Comparison of ENCODE assay signal across 23 cellular contexts in the genomic region with DNA sequence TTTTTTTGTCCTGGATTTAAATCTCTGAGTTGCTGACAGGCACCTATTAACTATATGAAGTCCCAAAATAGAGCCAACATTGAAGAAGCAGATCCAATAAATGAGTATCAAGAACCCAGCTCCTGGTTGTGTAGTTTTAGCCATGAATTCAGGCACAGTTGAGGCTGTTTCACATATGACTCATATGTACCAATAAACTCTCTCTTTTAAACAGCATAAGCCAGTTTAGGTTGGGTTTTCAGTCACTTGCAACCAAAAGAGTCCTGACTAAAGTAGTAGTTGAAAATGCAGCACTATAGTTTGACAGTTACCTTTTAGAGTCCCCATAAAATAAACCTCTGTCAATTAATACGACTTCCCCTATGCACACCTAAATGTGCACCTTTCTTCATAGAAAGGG.
DNase-seq lines count a peak whose midpoint lies in the region; ATAC-seq, FAIRE-seq and TF ChIP-seq lines count a peak whose summit lies in the region.
"Had no signal": no experiment of that assay in that cellular context is flagged by ENCODE, and none has a peak within 500 bp of the region (broad histone marks: within the 10 kb centered on the region; RNA-seq: fewer than 3 reads in every experiment).

No MANE protein-coding gene starts in this region.

- H4K20me1 ChIP-seq in GM12878 (ENCODE audit: control insufficient read depth, insufficient read depth) = no peaks in the 10 kb centered on the region

- no peaks in the 10 kb centered on the region for H3K4me1 Mint-ChIP-seq in activated naive CD8-positive, alpha-beta T cell treated with anti-CD3 and anti-CD28 coated beads, Interleukin-2, amount 50 U/mL, for 24 hours
- H3K4me1 Mint-ChIP-seq: CD4-positive, CD25-positive, alpha-beta regulatory T cell; CD8-positive, alpha-beta memory T cell had no signal

- in situ Hi-C loops in GM12878 (cut with MboI) = no loop called here

- RAD21 ChIA-PET in GM12878 (lab: Charles Lee; ENCODE audit: unreplicated experiment) = no interaction called here

- no peaks in the 10 kb centered on the region for H3K36me3 Mint-ChIP-seq in activated naive CD8-positive, alpha-beta T cell treated with anti-CD3 and anti-CD28 coated beads, Interleukin-2, amount 50 U/mL, for 24 hours (ENCODE audit: low read depth)
- H3K36me3 Mint-ChIP-seq: CD4-positive, CD25-positive, alpha-beta regulatory T cell had no signal

- peaks cover 5% of the 10 kb centered on the region for H3K27me3 Mint-ChIP-seq in activated naive CD8-positive, alpha-beta T cell treated with anti-CD3 and anti-CD28 coated beads, Interleukin-2, amount 50 U/mL, for 24 hours
- H3K27me3 Mint-ChIP-seq: CD4-positive, CD25-positive, alpha-beta regulatory T cell; CD8-positive, alpha-beta memory T cell had no signal

- TF ChIP-seq RAD21 in GM12878 (IDR thresholded peaks at IDR 0.05; ENCODE audit: insufficient read depth, low read depth, low read length) = no peak

- no peak overlapping the region for H2AFZ ChIP-seq in GM12878 (ENCODE audit: control insufficient read depth, low read depth, low read length)

- ATAC-seq in GM18858 (IDR thresholded peaks at IDR 0.05; ENCODE audit: unreplicated experiment) (peak; percentile 25), GM18868 (IDR thresholded peaks at IDR 0.05; ENCODE audit: unreplicated experiment) (peak; percentile 35), HG03520 (IDR thresholded peaks at IDR 0.05; ENCODE audit: unreplicated experiment) (peak; percentile 33), GM12878 (peak; percentile 20), aorta (ENCODE audit: low FRiP score) (no peak)
- no peak for ATAC-seq in activated naive CD8-positive, alpha-beta T cell treated with anti-CD3 and anti-CD28 coated beads, Interleukin-2, amount 50 U/mL, for 24 hours
- ATAC-seq: K562 had no signal

- BruUV-seq in GM12878 (replicated peaks; lab: Mats Ljungman, UMichigan) = no TSS peak

- no peaks in the 10 kb centered on the region for H3K79me2 ChIP-seq in GM12878 (ENCODE audit: control insufficient read depth, insufficient read depth, low read length)

- no peak for FAIRE-seq in GM12878 (lab: Jason Lieb, UNC)
- FAIRE-seq: A204.1, G401.6, GM12892, GM18507, H54, K562 had no signal

- no peak overlapping the region for H3K4me2 ChIP-seq in GM12878 (ENCODE audit: control insufficient read depth, insufficient read depth)

- H3K27ac Mint-ChIP-seq in activated naive CD8-positive, alpha-beta T cell treated with anti-CD3 and anti-CD28 coated beads, Interleukin-2, amount 50 U/mL, for 24 hours = no peak overlapping the region
- H3K27ac Mint-ChIP-seq: CD4-positive, CD25-positive, alpha-beta regulatory T cell; CD8-positive, alpha-beta memory T cell had no signal

- DNase-seq in GM12878 (ENCODE audit: low read depth, low spot score) = no peak
- no peak for DNase-seq in activated naive CD8-positive, alpha-beta T cell treated with anti-CD3 and anti-CD28 coated beads, Interleukin-2, amount 50 U/mL, for 24 hours
- DNase-seq in aorta = no peak
- no peak for DNase-seq in NCI-H510A treated with DMSO at 0.1 percent for 48 hours (lab: John Stamatoyannopoulos, UW)
- DNase-seq in NCI-H1694 treated with DMSO at 0.1 percent for 48 hours (lab: John Stamatoyannopoulos, UW) = no peak
- DNase-seq: ACHN; BE2C; C1 segment of cervical spinal cord; CD4-positive, CD25-positive, alpha-beta regulatory T cell; CD8-positive, alpha-beta memory T cell; COR-L47; DMS 273 treated with DMSO at 0.1 percent for 48 hours; HCEC 1CT; IMR-90 had no signal

- TF ChIP-seq CTCF in GM12878 (IDR thresholded peaks at IDR 0.05 in 2 of 3, conservative IDR thresholded peaks at IDR 0.05 in 1 of 3; ENCODE audit: control insufficient read depth in 2 of 3, extremely low read depth in 1 of 3, insufficient read depth in 1 of 3, low read depth in 3 of 3, low read length in 3 of 3) = no peak

- intact Hi-C loops in GM12878 (cut with micrococcal nuclease; ENCODE audit: unreplicated experiment) (no loop called here), aorta (cut with DNase I) (no loop called here)

- H3K4me3 ChIP-seq in GM12878 (no peak overlapping the region), aorta (ENCODE audit: low read length in 2 of 2) (no peak overlapping the region)
- H3K4me3 ChIP-seq: K562 had no signal

- POLR2A ChIA-PET in GM12878 (lab: Charles Lee) = no interaction called here

- H3K4me1 ChIP-seq in GM12878 (ENCODE audit: control insufficient read depth, insufficient read depth, low read length) (peaks cover 4% of the 10 kb centered on the region; the same call in 1 of the 2 replicates), aorta (ENCODE audit: control insufficient read depth in 1 of 2, insufficient read depth in 2 of 2, low read length in 2 of 2) (peaks cover 4% of the 10 kb centered on the region in 2 donors)
- H3K4me1 ChIP-seq: BE2C had no signal

- TF ChIP-seq POLR2A in GM12878 (IDR thresholded peaks at IDR 0.05; ENCODE audit: low read depth, low read length) = no peak

- 0% methylated on average over 1 of the region's 1 CpG for WGBS in GM12878 (ENCODE audit: insufficient coverage, insufficient replicate concordance, low lambda C conversion rate, missing lambda C conversion rate)
- WGBS in aorta, 2 donors = 88 to 93% methylated on average over 1 of the region's 1 CpG

- H3K4me3 Mint-ChIP-seq in activated naive CD8-positive, alpha-beta T cell treated with anti-CD3 and anti-CD28 coated beads, Interleukin-2, amount 50 U/mL, for 24 hours = no peak overlapping the region
- H3K4me3 Mint-ChIP-seq: CD4-positive, CD25-positive, alpha-beta regulatory T cell; CD8-positive, alpha-beta memory T cell had no signal

- H3K9ac ChIP-seq in GM12878 (ENCODE audit: control insufficient read depth, insufficient read depth, low read length) = no peak overlapping the region

- CTCF ChIA-PET in GM12878 (lab: Yijun Ruan, JAX) = no interaction called here

- SMC1A ChIA-PET in GM12878 (lab: Charles Lee; ENCODE audit: uncharacterized antibody, unreplicated experiment) = no interaction called here

- H3K27me3 ChIP-seq in GM12878 (replicated peaks in 1 of 2; ENCODE audit: control insufficient read depth in 2 of 2, insufficient read depth in 2 of 2, low read length in 1 of 2) = no peaks in the 10 kb centered on the region
- peaks cover 0 to 1% of the 10 kb centered on the region in 2 donors for H3K27me3 ChIP-seq in aorta (ENCODE audit: control insufficient read depth in 1 of 2, insufficient read depth in 2 of 2, low read length in 1 of 2)
- H3K27me3 ChIP-seq: BE2C had no signal

- H3K27ac ChIP-seq in GM12878 (ENCODE audit: control insufficient read depth, insufficient read depth) (no peak overlapping the region), aorta (ENCODE audit: low read depth in 1 of 2, low read length in 2 of 2) (no peak overlapping the region)

- H3K36me3 ChIP-seq in GM12878 (ENCODE audit: control insufficient read depth in 2 of 2, insufficient read depth in 2 of 2, low read length in 1 of 2) (no peaks in the 10 kb centered on the region), aorta (ENCODE audit: control insufficient read depth in 1 of 2, insufficient read depth in 2 of 2, low read length in 1 of 2) (no peaks in the 10 kb centered on the region)
- H3K36me3 ChIP-seq: BE2C had no signal

- TF ChIP-seq EP300 in GM12878 (IDR thresholded peaks at IDR 0.05; ENCODE audit: borderline replicate concordance in 1 of 2, control insufficient read depth in 1 of 2, low read depth in 2 of 2, low read length in 2 of 2) = no peak

- H3K9me3 Mint-ChIP-seq in activated naive CD8-positive, alpha-beta T cell treated with anti-CD3 and anti-CD28 coated beads, Interleukin-2, amount 50 U/mL, for 24 hours = no peaks in the 10 kb centered on the region

- H3K9me3 ChIP-seq in GM12878 (replicated peaks; ENCODE audit: control insufficient read depth, insufficient read depth, low read length) (no peaks in the 10 kb centered on the region), aorta (ENCODE audit: control insufficient read depth, low read length) (no peaks in the 10 kb centered on the region)
- H3K9me3 ChIP-seq: BE2C had no signal

TF ChIP-seq in GM12878, 131 proteins besides CTCF, POLR2A, EP300 and RAD21:
- TF ChIP-seq PML (IDR thresholded peaks at IDR 0.05; ENCODE audit: low read length) (no peak), RAD51 (IDR thresholded peaks at IDR 0.05) (no peak), CHD2 (IDR thresholded peaks at IDR 0.05; ENCODE audit: borderline replicate concordance, low read depth, low read length) (no peak), ZBED1 (IDR thresholded peaks at IDR 0.05; ENCODE audit: borderline replicate concordance) (no peak), CREM (IDR thresholded peaks at IDR 0.05; ENCODE audit: low read depth) (no peak)
- TF ChIP-seq, protein P1, sequence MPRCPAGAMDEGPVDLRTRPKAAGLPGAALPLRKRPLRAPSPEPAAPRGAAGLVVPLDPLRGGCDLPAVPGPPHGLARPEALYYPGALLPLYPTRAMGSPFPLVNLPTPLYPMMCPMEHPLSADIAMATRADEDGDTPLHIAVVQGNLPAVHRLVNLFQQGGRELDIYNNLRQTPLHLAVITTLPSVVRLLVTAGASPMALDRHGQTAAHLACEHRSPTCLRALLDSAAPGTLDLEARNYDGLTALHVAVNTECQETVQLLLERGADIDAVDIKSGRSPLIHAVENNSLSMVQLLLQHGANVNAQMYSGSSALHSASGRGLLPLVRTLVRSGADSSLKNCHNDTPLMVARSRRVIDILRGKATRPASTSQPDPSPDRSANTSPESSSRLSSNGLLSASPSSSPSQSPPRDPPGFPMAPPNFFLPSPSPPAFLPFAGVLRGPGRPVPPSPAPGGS (IDR thresholded peaks at IDR 0.05; ENCODE audit: borderline replicate concordance, insufficient read depth, low read depth, low read length, poor library complexity, severe bottlenecking) = no peak

Comparison
In these comparisons a context has a peak if more than half of its experiments do, and no peak if none do; other contexts are left out.
1. ATAC-seq: peak in GM18858 (single experiment), GM18868 (single experiment), HG03520 (single experiment) and GM12878 (single experiment); none in activated naive CD8-positive, alpha-beta T cell treated with anti-CD3 and anti-CD28 coated beads, Interleukin-2, amount 50 U/mL, for 24 hours (single experiment) and aorta (single experiment).